In genomic region chr6:146433881-146434741, GRCh38 we compare ENCODE assay signal across 10 cellular contexts.
DNase-seq lines count a peak whose midpoint lies in the region; ATAC-seq and TF ChIP-seq lines count a peak whose summit lies in the region.
"Had no signal": no experiment of that assay in that cellular context is flagged by ENCODE, and none has a peak within 500 bp of the region (broad histone marks: within the 10 kb centered on the region; RNA-seq: fewer than 3 reads in every experiment).

No MANE protein-coding gene starts in this region.

- H3K36me3 ChIP-seq in muscle layer of colon (ENCODE audit: insufficient read depth, low read length), result no peaks in the 10 kb centered on the region

- H3K27me3 ChIP-seq in muscle layer of colon (ENCODE audit: control insufficient read depth in 1 of 2, insufficient read depth in 2 of 2, low read length in 2 of 2), result peaks cover 0 to 6% of the 10 kb centered on the region in 2 donors

- H3K4me1 ChIP-seq in muscle layer of colon (ENCODE audit: insufficient read depth, low read length), result no peaks in the 10 kb centered on the region

- H3K9me3 ChIP-seq in muscle layer of colon (ENCODE audit: low read length), result no peaks in the 10 kb centered on the region

- H3K27ac ChIP-seq in muscle layer of colon (ENCODE audit: low read depth, low read length), result no peak overlapping the region

- ATAC-seq in activated CD4-positive, CD25-positive, alpha-beta regulatory T cell treated with anti-CD3 and anti-CD28 coated beads, Interleukin-2, amount 50 U/mL, for 24 hours, result no peak
- ATAC-seq: naive thymus-derived CD4-positive, alpha-beta T cell had no signal

- no peak for TF ChIP-seq CTCF in fibroblast of villous mesenchyme (IDR thresholded peaks at IDR 0.05; ENCODE audit: insufficient read depth, low read depth, low read length)

- DNase-seq in NCI-H2227 (lab: John Stamatoyannopoulos, UW; ENCODE audit: unreplicated experiment), result peak; percentile 2
- no peak for DNase-seq in NCI-H2227 treated with DMSO at 0.1 percent for 48 hours (lab: John Stamatoyannopoulos, UW)
- no peak for DNase-seq in fibroblast of villous mesenchyme (ENCODE audit: low read depth)
- peak; percentile 52 for DNase-seq in ureter (ENCODE audit: low spot score)
- DNase-seq in pons (ENCODE audit: low spot score), result no peak
- DNase-seq in activated naive CD4-positive, alpha-beta T cell treated with anti-CD3 and anti-CD28 coated beads, Interleukin-2, amount 50 U/mL, for 16 hours, result no peak
- DNase-seq: activated T-cell treated with anti-CD3 and anti-CD28 coated beads, Interleukin-2, amount 50 U/mL, for 4 hours; naive thymus-derived CD4-positive, alpha-beta T cell had no signal

- H3K9ac ChIP-seq in muscle layer of colon (ENCODE audit: low read length), result no peak overlapping the region

- H3K4me3 ChIP-seq in fibroblast of villous mesenchyme (ENCODE audit: low read depth, low read length), result peak overlapping the region; percentile 15
- H3K4me3 ChIP-seq in muscle layer of colon (ENCODE audit: low read depth in 1 of 2, low read length in 2 of 2), result peak overlapping the region; percentile 46 to 61

Comparison
In these comparisons a context has a peak if more than half of its experiments do, and no peak if none do; other contexts are left out.
1. DNase-seq: peak in NCI-H2227 (single experiment) and ureter (single experiment); none in NCI-H2227 treated with DMSO at 0.1 percent for 48 hours (single experiment), fibroblast of villous mesenchyme (single experiment), pons (single experiment) and activated naive CD4-positive, alpha-beta T cell treated with anti-CD3 and anti-CD28 coated beads, Interleukin-2, amount 50 U/mL, for 16 hours (single experiment).